In the genomic region with DNA sequence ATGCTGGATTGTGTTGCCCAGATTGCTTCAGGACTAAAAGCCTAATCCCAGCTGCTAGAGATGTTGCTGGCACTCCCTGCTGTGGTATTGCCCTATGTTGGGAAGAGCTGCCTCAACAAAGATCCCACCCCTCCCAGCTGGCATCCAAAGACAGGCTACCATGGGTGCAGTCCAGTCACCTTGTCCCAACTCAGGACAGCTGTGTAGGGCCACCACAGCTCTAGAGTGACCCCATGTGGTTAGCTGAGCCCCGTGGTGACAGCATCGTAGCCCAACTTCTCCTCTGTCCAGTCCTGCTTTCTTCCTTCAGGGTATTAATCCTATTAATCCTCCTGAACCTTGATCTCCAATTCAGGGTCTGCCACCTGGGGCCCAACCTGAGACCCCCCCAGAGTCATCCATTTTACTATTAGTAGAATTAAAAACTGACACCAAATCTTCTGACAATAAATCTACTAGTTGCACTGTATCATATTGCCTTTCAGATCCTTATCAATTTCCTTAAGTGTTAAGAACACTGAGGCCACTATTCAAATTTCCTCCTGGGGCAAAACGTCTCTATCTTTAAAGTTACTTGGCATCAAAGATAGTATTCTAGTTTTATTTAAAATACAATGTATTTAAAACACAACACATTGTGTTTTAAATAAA, we compare ENCODE assay signal across 8 cellular contexts.
DNase-seq lines count a peak whose midpoint lies in the region; ATAC-seq, FAIRE-seq and TF ChIP-seq lines count a peak whose summit lies in the region.

No MANE protein-coding gene starts in this region.

- H2BK12ac ChIP-seq in mesenchymal stem cell (ENCODE audit: low read length in 2 of 2), result no peak overlapping the region

- H2BK15ac ChIP-seq in mesenchymal stem cell (ENCODE audit: low read depth, poor library complexity, severe bottlenecking), result no peak overlapping the region

- ATAC-seq in T-helper 17 cell (no peak), HG02973 (IDR thresholded peaks at IDR 0.05; ENCODE audit: unreplicated experiment) (no peak)

- TF ChIP-seq POLR2A in thyroid gland (IDR thresholded peaks at IDR 0.05), result no peak

- H2BK120ac ChIP-seq in mesenchymal stem cell (ENCODE audit: low read depth, low read length), result no peak overlapping the region

- WGBS in mesenchymal stem cell, result 49% methylated on average over 2 of the region's 3 CpGs
- WGBS in thyroid gland, 2 donors, result 46 to 63% methylated on average over 3 of the region's 3 CpGs

- H3K9ac ChIP-seq in astrocyte (ENCODE audit: low read length) (no peak overlapping the region), mesenchymal stem cell (ENCODE audit: low read length) (peak overlapping the region; percentile 37)

- intact Hi-C loops in thyroid gland (cut with DNase I), result loop anchor here (10.0 kb wide), 1 partner anchor 543 kb away; no protein-coding TSS in a partner anchor

- H4K20me1 ChIP-seq in astrocyte (ENCODE audit: insufficient read depth, low read length), result no peaks in the 10 kb centered on the region

- no peak overlapping the region for H3K4me2 ChIP-seq in astrocyte (ENCODE audit: low read length)
- H3K4me2 ChIP-seq in mesenchymal stem cell (ENCODE audit: low read length, poor library complexity, severe bottlenecking), result no peak overlapping the region

- H3K4ac ChIP-seq in mesenchymal stem cell (ENCODE audit: low read depth in 1 of 2, low read length in 2 of 2), result no peak overlapping the region

- H3K4me3 ChIP-seq in astrocyte (ENCODE audit: insufficient read depth, low read depth, low read length) (no peak overlapping the region), mesenchymal stem cell (ENCODE audit: insufficient read depth in 1 of 2, low read depth in 1 of 2, low read length in 2 of 2) (no peak overlapping the region), thyroid gland (replicated peaks in 1 of 3) (no peak overlapping the region)

- H3K14ac ChIP-seq in mesenchymal stem cell (ENCODE audit: low read length in 2 of 2), result no peak overlapping the region

- TF ChIP-seq CTCF in astrocyte (IDR thresholded peaks at IDR 0.05; ENCODE audit: insufficient read depth, low read depth, low read length) (peak; percentile 32), thyroid gland (IDR thresholded peaks at IDR 0.05) (peak in 1 of 6 experiments; percentile 19)

- H2BK5ac ChIP-seq in mesenchymal stem cell (ENCODE audit: low read depth, low read length, poor library complexity, severe bottlenecking), result no peak overlapping the region

- H3K4me1 Mint-ChIP-seq in astrocyte (ENCODE audit: low read depth, unreplicated experiment) (no peaks in the 10 kb centered on the region), T-helper 17 cell (no peaks in the 10 kb centered on the region)

- H3K4me1 ChIP-seq in astrocyte (ENCODE audit: insufficient read depth, low read length) (no peaks in the 10 kb centered on the region), mesenchymal stem cell (ENCODE audit: control insufficient read depth, insufficient read depth, low read depth, low read length) (peaks cover 2% of the 10 kb centered on the region), thyroid gland (no peaks in the 10 kb centered on the region)

- no peaks in the 10 kb centered on the region for H3K27me3 ChIP-seq in astrocyte (ENCODE audit: insufficient read depth, low read length)
- no peaks in the 10 kb centered on the region for H3K27me3 ChIP-seq in mesenchymal stem cell (ENCODE audit: control insufficient read depth in 1 of 2, insufficient read depth in 1 of 2, low read length in 2 of 2)
- no peaks in the 10 kb centered on the region for H3K27me3 ChIP-seq in thyroid gland

- no peaks in the 10 kb centered on the region for H3K36me3 Mint-ChIP-seq in astrocyte (ENCODE audit: low read depth, unreplicated experiment)
- no peaks in the 10 kb centered on the region for H3K36me3 Mint-ChIP-seq in T-helper 17 cell (ENCODE audit: low read depth)

- no peak for FAIRE-seq in HTR-8/SVneo (lab: Jason Lieb, UNC)
- FAIRE-seq in astrocyte (lab: Jason Lieb, UNC), result no peak

- no peak overlapping the region for H2AK5ac ChIP-seq in mesenchymal stem cell (ENCODE audit: low read length, severe bottlenecking)

- H4K91ac ChIP-seq in mesenchymal stem cell (ENCODE audit: low read length), result no peak overlapping the region

- DNase-seq in DMS114 treated with DMSO at 0.1 percent for 48 hours (lab: John Stamatoyannopoulos, UW; ENCODE audit: unreplicated experiment), result peak; percentile 24
- DNase-seq in HTR-8/SVneo (ENCODE audit: insufficient read length, low spot score), result peak; percentile 45
- DNase-seq in astrocyte (ENCODE audit: low read depth), result no peak
- peak; percentile 30 for DNase-seq in mesenchymal stem cell
- no peak for DNase-seq in NCI-H1930 (lab: John Stamatoyannopoulos, UW)
- DNase-seq in T-helper 17 cell, result no peak
- no peak for DNase-seq in thyroid gland

- no peak overlapping the region for H4K8ac ChIP-seq in mesenchymal stem cell (ENCODE audit: low read length)

- no peaks in the 10 kb centered on the region for H3K79me1 ChIP-seq in mesenchymal stem cell (replicated peaks; ENCODE audit: low read length, poor library complexity, severe bottlenecking)

- H3K23ac ChIP-seq in mesenchymal stem cell (ENCODE audit: low read length in 2 of 2), result no peak overlapping the region

- H3K4me3 Mint-ChIP-seq in astrocyte (ENCODE audit: unreplicated experiment), result no peak overlapping the region
- no peak overlapping the region for H3K4me3 Mint-ChIP-seq in T-helper 17 cell

- no peaks in the 10 kb centered on the region for H3K27me3 Mint-ChIP-seq in astrocyte (ENCODE audit: low read depth, unreplicated experiment)
- H3K27me3 Mint-ChIP-seq in T-helper 17 cell, result peaks cover 6% of the 10 kb centered on the region

- H3K27ac ChIP-seq in astrocyte (ENCODE audit: low read depth, low read length) (no peak overlapping the region), mesenchymal stem cell (ENCODE audit: low read length, poor library complexity, severe bottlenecking) (no peak overlapping the region), thyroid gland (no peak overlapping the region)

- no peak overlapping the region for H3K18ac ChIP-seq in mesenchymal stem cell (ENCODE audit: low read depth in 1 of 2, low read length in 2 of 2)

- H3K9me3 ChIP-seq in astrocyte (ENCODE audit: insufficient read depth, low read depth, low read length) (no peaks in the 10 kb centered on the region), mesenchymal stem cell (ENCODE audit: control insufficient read depth, low read length) (peaks cover 9% of the 10 kb centered on the region), T-helper 17 cell (ENCODE audit: control insufficient read depth, low read length, poor library complexity, severe bottlenecking) (no peaks in the 10 kb centered on the region), thyroid gland (no peaks in the 10 kb centered on the region)

- no peaks in the 10 kb centered on the region for H3K9me3 Mint-ChIP-seq in astrocyte (ENCODE audit: unreplicated experiment)

- no peaks in the 10 kb centered on the region for H3K79me2 ChIP-seq in astrocyte (ENCODE audit: insufficient read depth, low read length)

- H3K36me3 ChIP-seq in astrocyte (ENCODE audit: insufficient read depth, low read length), result no peaks in the 10 kb centered on the region
- no peaks in the 10 kb centered on the region for H3K36me3 ChIP-seq in mesenchymal stem cell (ENCODE audit: control insufficient read depth in 1 of 2, insufficient read depth in 2 of 2, low read depth in 1 of 2, low read length in 2 of 2)
- H3K36me3 ChIP-seq in thyroid gland, result no peaks in the 10 kb centered on the region

- H3K27ac Mint-ChIP-seq in astrocyte (ENCODE audit: unreplicated experiment) (no peak overlapping the region), T-helper 17 cell (no peak overlapping the region)

- no peak overlapping the region for H2AFZ ChIP-seq in astrocyte (ENCODE audit: low read depth, low read length)
- no peak overlapping the region for H2AFZ ChIP-seq in mesenchymal stem cell (ENCODE audit: low read depth, low read length)

Comparison
In these comparisons a context has a peak if more than half of its experiments do, and no peak if none do; other contexts are left out.
1. DNase-seq: peak in DMS114 treated with DMSO at 0.1 percent for 48 hours (single experiment), HTR-8/SVneo (single experiment) and mesenchymal stem cell (single experiment); none in astrocyte (single experiment), NCI-H1930 (0 of 2), T-helper 17 cell (0 of 3) and thyroid gland (0 of 2).